ENCODE assay signal across 15 cellular contexts in genomic region chr19:10682397-10683063, GRCh38.
"Had no signal": no experiment of that assay in that cellular context is flagged by ENCODE, and none has a peak within 500 bp of the region (broad histone marks: within the 10 kb centered on the region; RNA-seq: fewer than 3 reads in every experiment).

No MANE protein-coding gene starts in this region.

- H3K4me1 ChIP-seq: colonic mucosa had no signal

- ATAC-seq: heart left ventricle, left lobe of liver, natural killer cell had no signal

- DNase-seq: activated CD4-positive, alpha-beta memory T cell treated with anti-CD3 and anti-CD28 coated beads for 36 hours; activated CD4-positive, alpha-beta T cell treated with anti-CD3 and anti-CD28 coated beads for 1 hour; activated naive CD4-positive, alpha-beta T cell treated with Interleukin-2 at 50 U/mL for 16 hours; colonic mucosa; heart left ventricle; mammary epithelial cell; natural killer cell; stimulated activated CD4-positive, alpha-beta T cell treated with anti-CD3 and anti-CD28 coated beads, Interleukin-15, amount 100 ng/mL, for 24 hours; stimulated activated CD4-positive, alpha-beta T cell treated with anti-CD3 and anti-CD28 coated beads, Interleukin-4, amount 100 ng/mL, for 4 hours; stomach had no signal

- H3K4me3 ChIP-seq: colonic mucosa, heart left ventricle, pancreas, stomach, thoracic aorta had no signal

- H3K27ac ChIP-seq: colonic mucosa, heart left ventricle, pancreas, stomach, thoracic aorta had no signal

- H3K27me3 ChIP-seq: colonic mucosa, heart left ventricle, pancreas, stomach had no signal

- H3K9me3 ChIP-seq: colonic mucosa, heart left ventricle, pancreas, stomach, thoracic aorta had no signal

- FAIRE-seq: frontal cortex, islet of Langerhans, pancreas had no signal
